Comparison of ENCODE assay signal across 2 cellular contexts in the genomic region with DNA sequence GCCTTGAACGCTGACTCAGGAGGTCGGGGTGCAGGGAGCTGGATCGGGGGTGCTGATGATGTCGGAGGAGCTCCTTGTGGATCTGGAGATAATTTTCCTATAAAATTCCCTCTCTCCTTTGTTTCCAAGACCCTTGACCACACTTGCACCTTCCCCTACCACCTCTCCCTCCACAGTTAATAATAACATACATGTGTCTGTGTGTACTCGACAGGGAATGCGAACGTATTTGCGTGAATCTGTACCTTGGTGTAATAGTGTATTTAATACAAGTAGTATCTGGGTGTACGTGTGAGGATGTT.
A peak's percentile ranks its signal among the peaks of the same experiment; 100 is the strongest.
TF ChIP-seq lines count a peak whose summit lies in the region.

No MANE protein-coding gene starts in this region.

TF ChIP-seq in A549, 52 proteins besides CTCF, POLR2A, EP300 and RAD21:
- TF ChIP-seq MYC (IDR thresholded peaks at IDR 0.05; ENCODE audit: borderline replicate concordance, low read length): no peak
- peak; percentile 76 for TF ChIP-seq EHMT2 (IDR thresholded peaks at IDR 0.05; ENCODE audit: low read depth)
- TF ChIP-seq, protein P1, sequence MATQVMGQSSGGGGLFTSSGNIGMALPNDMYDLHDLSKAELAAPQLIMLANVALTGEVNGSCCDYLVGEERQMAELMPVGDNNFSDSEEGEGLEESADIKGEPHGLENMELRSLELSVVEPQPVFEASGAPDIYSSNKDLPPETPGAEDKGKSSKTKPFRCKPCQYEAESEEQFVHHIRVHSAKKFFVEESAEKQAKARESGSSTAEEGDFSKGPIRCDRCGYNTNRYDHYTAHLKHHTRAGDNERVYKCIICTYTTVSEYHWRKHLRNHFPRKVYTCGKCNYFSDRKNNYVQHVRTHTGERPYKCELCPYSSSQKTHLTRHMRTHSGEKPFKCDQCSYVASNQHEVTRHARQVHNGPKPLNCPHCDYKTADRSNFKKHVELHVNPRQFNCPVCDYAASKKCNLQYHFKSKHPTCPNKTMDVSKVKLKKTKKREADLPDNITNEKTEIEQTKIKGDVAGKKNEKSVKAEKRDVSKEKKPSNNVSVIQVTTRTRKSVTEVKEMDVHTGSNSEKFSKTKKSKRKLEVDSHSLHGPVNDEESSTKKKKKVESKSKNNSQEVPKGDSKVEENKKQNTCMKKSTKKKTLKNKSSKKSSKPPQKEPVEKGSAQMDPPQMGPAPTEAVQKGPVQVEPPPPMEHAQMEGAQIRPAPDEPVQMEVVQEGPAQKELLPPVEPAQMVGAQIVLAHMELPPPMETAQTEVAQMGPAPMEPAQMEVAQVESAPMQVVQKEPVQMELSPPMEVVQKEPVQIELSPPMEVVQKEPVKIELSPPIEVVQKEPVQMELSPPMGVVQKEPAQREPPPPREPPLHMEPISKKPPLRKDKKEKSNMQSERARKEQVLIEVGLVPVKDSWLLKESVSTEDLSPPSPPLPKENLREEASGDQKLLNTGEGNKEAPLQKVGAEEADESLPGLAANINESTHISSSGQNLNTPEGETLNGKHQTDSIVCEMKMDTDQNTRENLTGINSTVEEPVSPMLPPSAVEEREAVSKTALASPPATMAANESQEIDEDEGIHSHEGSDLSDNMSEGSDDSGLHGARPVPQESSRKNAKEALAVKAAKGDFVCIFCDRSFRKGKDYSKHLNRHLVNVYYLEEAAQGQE (IDR thresholded peaks at IDR 0.05): peak; percentile 78

TF ChIP-seq in K562, 482 proteins besides CTCF, POLR2A, EP300 and RAD21:
- TF ChIP-seq POLR3A (IDR thresholded peaks at IDR 0.05; ENCODE audit: borderline replicate concordance, extremely low read depth, insufficient read depth, insufficient read length): no peak
- peak; percentile 84 for TF ChIP-seq MIER1 (IDR thresholded peaks at IDR 0.05; ENCODE audit: low read depth)
- TF ChIP-seq, protein P2, sequence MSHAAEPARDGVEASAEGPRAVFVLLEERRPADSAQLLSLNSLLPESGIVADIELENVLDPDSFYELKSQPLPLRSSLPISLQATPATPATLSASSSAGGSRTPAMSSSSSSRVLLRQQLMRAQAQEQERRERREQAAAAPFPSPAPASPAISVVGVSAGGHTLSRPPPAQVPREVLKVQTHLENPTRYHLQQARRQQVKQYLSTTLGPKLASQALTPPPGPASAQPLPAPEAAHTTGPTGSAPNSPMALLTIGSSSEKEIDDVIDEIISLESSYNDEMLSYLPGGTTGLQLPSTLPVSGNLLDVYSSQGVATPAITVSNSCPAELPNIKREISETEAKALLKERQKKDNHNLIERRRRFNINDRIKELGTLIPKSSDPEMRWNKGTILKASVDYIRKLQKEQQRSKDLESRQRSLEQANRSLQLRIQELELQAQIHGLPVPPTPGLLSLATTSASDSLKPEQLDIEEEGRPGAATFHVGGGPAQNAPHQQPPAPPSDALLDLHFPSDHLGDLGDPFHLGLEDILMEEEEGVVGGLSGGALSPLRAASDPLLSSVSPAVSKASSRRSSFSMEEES (CRISPR knock-in tag; IDR thresholded peaks at IDR 0.05): no peak
- TF ChIP-seq ZNF212 (CRISPR knock-in tag; IDR thresholded peaks at IDR 0.05): no peak
- TF ChIP-seq TEAD2 (tag; IDR thresholded peaks at IDR 0.05): no peak
- TF ChIP-seq NR1H2 (CRISPR knock-in tag; IDR thresholded peaks at IDR 0.05): 0 out of 2 replicates have a peak, but pooled peaks have one; percentile 3
- no peak for TF ChIP-seq GATAD2A (IDR thresholded peaks at IDR 0.05)
- no peak for TF ChIP-seq GABPA (tag; conservative IDR thresholded peaks at IDR 0.05; ENCODE audit: low read depth)
- peak; percentile 4 for TF ChIP-seq HNRNPLL (IDR thresholded peaks at IDR 0.05; ENCODE audit: low read depth, low read length, poor library complexity, severe bottlenecking)
- TF ChIP-seq, protein P3, sequence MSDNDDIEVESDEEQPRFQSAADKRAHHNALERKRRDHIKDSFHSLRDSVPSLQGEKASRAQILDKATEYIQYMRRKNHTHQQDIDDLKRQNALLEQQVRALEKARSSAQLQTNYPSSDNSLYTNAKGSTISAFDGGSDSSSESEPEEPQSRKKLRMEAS (CRISPR knock-in tag; IDR thresholded peaks at IDR 0.05): no peak
- TF ChIP-seq MCM2 (IDR thresholded peaks at IDR 0.05; ENCODE audit: low read depth): no peak
- TF ChIP-seq, protein P1 (CRISPR knock-in tag; IDR thresholded peaks at IDR 0.05; ENCODE audit: low read depth): peak; percentile 44; the same call in 1 of the 2 replicates
- TF ChIP-seq ZBTB8A (IDR thresholded peaks at IDR 0.05; ENCODE audit: partially characterized antibody): no peak
- no peak for TF ChIP-seq FOS (IDR thresholded peaks at IDR 0.05; ENCODE audit: extremely low read depth, insufficient read length)
- TF ChIP-seq CREM (IDR thresholded peaks at IDR 0.05; ENCODE audit: low read depth): no peak
- no peak for TF ChIP-seq ZNF431 (CRISPR knock-in tag; IDR thresholded peaks at IDR 0.05)
- no peak for TF ChIP-seq HDAC2 (IDR thresholded peaks at IDR 0.05)
- peak; percentile 10; the same call in 1 of the 2 replicates for TF ChIP-seq TGIF2 (CRISPR knock-in tag; IDR thresholded peaks at IDR 0.05)
TF ChIP-seq in K562: peak in this region for 5.
